Comparison of ENCODE assay signal across 14 cellular contexts in genomic region chr21:33244082-33244780, GRCh38. TPM values are rescaled to one million over a fixed set of nuclear protein-coding genes. Genes with fewer than 3 reads are reported as not detected.
DNase-seq lines count a peak whose midpoint lies in the region; ATAC-seq and TF ChIP-seq lines count a peak whose summit lies in the region.
"Had no signal": no experiment of that assay in that cellular context is flagged by ENCODE, and none has a peak within 500 bp of the region (broad histone marks: within the 10 kb centered on the region; RNA-seq: fewer than 3 reads in every experiment).

No MANE protein-coding gene starts in this region.

- H3K4me2 ChIP-seq in OCI-LY7 (ENCODE audit: low read length) = no peak overlapping the region

- H3K9me3 ChIP-seq in OCI-LY7 (ENCODE audit: low read length) = no peaks in the 10 kb centered on the region
- no peaks in the 10 kb centered on the region for H3K9me3 ChIP-seq in skeletal muscle tissue (ENCODE audit: control insufficient read depth in 3 of 3, low read length in 3 of 3)
- H3K9me3 ChIP-seq in body of pancreas = no peaks in the 10 kb centered on the region
- H3K9me3 ChIP-seq: SJSA1, thoracic aorta had no signal

- H4K20me1 ChIP-seq in OCI-LY7 (ENCODE audit: insufficient read depth, low read length) = no peaks in the 10 kb centered on the region

- no peak for TF ChIP-seq POLR2A in body of pancreas (IDR thresholded peaks at IDR 0.05)

- no peak overlapping the region for H3K9ac ChIP-seq in skeletal muscle tissue (ENCODE audit: low read depth in 1 of 3, low read length in 3 of 3)

- peaks cover 87% of the 10 kb centered on the region for H3K4me1 Mint-ChIP-seq in activated CD4-positive, alpha-beta T cell treated with anti-CD3 and anti-CD28 coated beads for 36 hours
- peaks cover 57% of the 10 kb centered on the region for H3K4me1 Mint-ChIP-seq in central memory CD8-positive, alpha-beta T cell

- H3K9me3 Mint-ChIP-seq in activated CD4-positive, alpha-beta T cell treated with anti-CD3 and anti-CD28 coated beads for 36 hours (ENCODE audit: low read depth) = no peaks in the 10 kb centered on the region
- H3K9me3 Mint-ChIP-seq in central memory CD8-positive, alpha-beta T cell = no peaks in the 10 kb centered on the region

- H3K27ac Mint-ChIP-seq in activated CD4-positive, alpha-beta T cell treated with anti-CD3 and anti-CD28 coated beads for 36 hours = peak overlapping the region; percentile 89
- peak overlapping the region; percentile 91 for H3K27ac Mint-ChIP-seq in central memory CD8-positive, alpha-beta T cell (ENCODE audit: low read depth)

- TF ChIP-seq CTCF in OCI-LY7 (conservative IDR thresholded peaks at IDR 0.05; ENCODE audit: low read length) = no peak
- no peak for TF ChIP-seq CTCF in body of pancreas (IDR thresholded peaks at IDR 0.05)

- ATAC-seq in activated CD4-positive, alpha-beta T cell treated with anti-CD3 and anti-CD28 coated beads for 36 hours = peak; percentile 63
- peak; percentile 50 for ATAC-seq in central memory CD8-positive, alpha-beta T cell (replicated peaks; ENCODE audit: extremely low read depth, poor library complexity, severe bottlenecking)
- no peak for ATAC-seq in GM18907 (IDR thresholded peaks at IDR 0.05; ENCODE audit: unreplicated experiment)
- no peak for ATAC-seq in body of pancreas
- ATAC-seq: K562 had no signal

- BruUV-seq in OCI-LY7 (replicated peaks; lab: Mats Ljungman, UMichigan) = TSS peak; percentile 45

- peaks cover 63% of the 10 kb centered on the region for H3K36me3 Mint-ChIP-seq in activated CD4-positive, alpha-beta T cell treated with anti-CD3 and anti-CD28 coated beads for 36 hours (ENCODE audit: low read depth)
- H3K36me3 Mint-ChIP-seq in central memory CD8-positive, alpha-beta T cell (ENCODE audit: insufficient read depth) = peaks cover 57% of the 10 kb centered on the region

- H3K4me1 ChIP-seq in OCI-LY7 (ENCODE audit: insufficient read depth, low read length, poor library complexity, severe bottlenecking) (peaks cover 28% of the 10 kb centered on the region), skeletal muscle tissue (ENCODE audit: control insufficient read depth in 3 of 3, insufficient read depth in 3 of 3, low read length in 3 of 3) (peaks cover under 1 to 15% (median 7%) of the 10 kb centered on the region in 3 donors), body of pancreas (no peaks in the 10 kb centered on the region)
- H3K4me1 ChIP-seq: SJSA1 had no signal

- no peak overlapping the region for H2AFZ ChIP-seq in OCI-LY7 (ENCODE audit: low read length)

- WGBS in body of pancreas, 2 donors = 78% methylated on average over 6 of the region's 6 CpGs

- no peaks in the 10 kb centered on the region for H3K9me2 ChIP-seq in OCI-LY7 (ENCODE audit: insufficient read depth, low read length)

- CTCF ChIA-PET in activated CD4-positive, alpha-beta T cell treated with anti-CD3 and anti-CD28 coated beads for 36 hours (lab: Charles Lee) = interaction anchor here (0.6 to 1.3 kb wide), 4 partner anchors 12 to 202 kb away, joined by 3 to 5 read pairs (median 4); partner anchors contain the start of gene IFNAR2
- CTCF ChIA-PET in OCI-LY7 (lab: Charles Lee; ENCODE audit: unreplicated experiment) = no interaction called here

- H3K27me3 ChIP-seq in skeletal muscle tissue (ENCODE audit: control insufficient read depth in 3 of 3, insufficient read depth in 3 of 3, low read length in 3 of 3) (no peaks in the 10 kb centered on the region), body of pancreas (no peaks in the 10 kb centered on the region)
- H3K27me3 ChIP-seq: SJSA1 had no signal

- H3K36me3 ChIP-seq in OCI-LY7 (ENCODE audit: insufficient read depth, low read length) (peaks cover 97% of the 10 kb centered on the region), skeletal muscle tissue (ENCODE audit: control insufficient read depth in 3 of 3, insufficient read depth in 3 of 3, low read length in 3 of 3) (peaks cover 12 to 25% (median 22%) of the 10 kb centered on the region in 3 donors), body of pancreas (replicated peaks in 1 of 2; ENCODE audit: insufficient read depth in 1 of 2, low read depth in 2 of 2) (peaks cover 4 to 14% of the 10 kb centered on the region in 2 donors)

- no peaks in the 10 kb centered on the region for H3K27me3 Mint-ChIP-seq in activated CD4-positive, alpha-beta T cell treated with anti-CD3 and anti-CD28 coated beads for 36 hours
- no peaks in the 10 kb centered on the region for H3K27me3 Mint-ChIP-seq in central memory CD8-positive, alpha-beta T cell

- peak overlapping the region; percentile 37 for H3K4me3 Mint-ChIP-seq in activated CD4-positive, alpha-beta T cell treated with anti-CD3 and anti-CD28 coated beads for 36 hours
- H3K4me3 Mint-ChIP-seq in central memory CD8-positive, alpha-beta T cell = peak overlapping the region; percentile 71

- DNase-seq in activated CD4-positive, alpha-beta T cell treated with anti-CD3 and anti-CD28 coated beads for 36 hours = no peak
- no peak for DNase-seq in activated CD4-positive, alpha-beta T cell treated with anti-CD3 and anti-CD28 coated beads for 1 hour
- DNase-seq in OCI-LY7 (ENCODE audit: low spot score) (no peak), OCI-M2 (lab: John Stamatoyannopoulos, UW; ENCODE audit: unreplicated experiment) (no peak), body of pancreas (no peak)
- no peak for DNase-seq in central memory CD8-positive, alpha-beta T cell (ENCODE audit: low spot score in 2 of 2)
- DNase-seq: activated CD4-positive, alpha-beta T cell treated with anti-CD3 and anti-CD28 coated beads, Interleukin-2, amount 50 U/mL, for 4 hours; aorta; NCI-H345 had no signal

- intact Hi-C loops in activated CD4-positive, alpha-beta T cell treated with anti-CD3 and anti-CD28 coated beads for 36 hours (cut with DNase I, micrococcal nuclease) = loop anchor here (1.0 to 5.0 kb wide), 3 partner anchors 12 to 37 kb away; no protein-coding TSS in a partner anchor
- intact Hi-C loops in OCI-LY7 (cut with micrococcal nuclease; ENCODE audit: unreplicated experiment) = no loop called here
- intact Hi-C loops in body of pancreas (cut with DNase I) = no loop called here

- POLR2A ChIA-PET in activated CD4-positive, alpha-beta T cell treated with anti-CD3 and anti-CD28 coated beads for 36 hours (lab: Charles Lee) = interaction anchor here (0.5 to 0.7 kb wide), 3 partner anchors 21 to 365 kb away, joined by 3 to 6 read pairs (median 5); no protein-coding TSS in a partner anchor
- POLR2A ChIA-PET in OCI-LY7 (lab: Charles Lee) = interaction anchor here (0.7 to 1.0 kb wide), 2 partner anchors 9 to 50 kb away, joined by 3 to 4 read pairs; no protein-coding TSS in a partner anchor

- peaks cover 64% of the 10 kb centered on the region for H3K79me2 ChIP-seq in OCI-LY7 (ENCODE audit: insufficient read depth, low read depth, low read length)

- H3K27ac ChIP-seq in OCI-LY7 (ENCODE audit: low read depth, low read length, poor library complexity, severe bottlenecking) (no peak overlapping the region), skeletal muscle tissue (ENCODE audit: low read depth, low read length) (peak overlapping the region; percentile 13), body of pancreas (no peak overlapping the region)
- H3K27ac ChIP-seq: SJSA1, thoracic aorta had no signal

- H3K4me3 ChIP-seq in OCI-LY7 (ENCODE audit: low read depth, low read length, poor library complexity, severe bottlenecking) (no peak overlapping the region), skeletal muscle tissue (ENCODE audit: low read length in 3 of 3) (no peak overlapping the region), body of pancreas (no peak overlapping the region)
- H3K4me3 ChIP-seq: K562, SJSA1, thoracic aorta had no signal

RNA-seq across cellular contexts. Expression of gene IFNAR2, which starts 14.5 kb away (rescaled TPM):
- total RNA-seq in activated CD4-positive, alpha-beta T cell treated with anti-CD3 and anti-CD28 coated beads for 36 hours = 10 to 100 TPM; 26.6 to 29.8 TPM
- total RNA-seq in OCI-LY7 (2014; rRNA removed; shearing (Covaris generic)) = 22.1 and 24.8 TPM in 2 replicates
- total RNA-seq in OCI-LY7 (2022) (93.5 and 114 TPM in 2 replicates), skeletal muscle tissue (5.7 TPM), body of pancreas (10 to 100 TPM; 12.2 to 12.9 TPM)

RNA-seq across cellular contexts. Expression of gene IL10RB, which starts 21.9 kb away (rescaled TPM):
- 10 to 100 TPM; 22.8 to 25.0 TPM for total RNA-seq in activated CD4-positive, alpha-beta T cell treated with anti-CD3 and anti-CD28 coated beads for 36 hours
- total RNA-seq in OCI-LY7 (2014; rRNA removed; shearing (Covaris generic)) = 44.3 and 48.0 TPM in 2 replicates
- 48.3 and 54.5 TPM in 2 replicates for total RNA-seq in OCI-LY7 (2022)
- total RNA-seq in skeletal muscle tissue = 23.0 TPM
- 10 to 100 TPM in 1 of 2 donors, 1 to 10 TPM in 1; 6.6 to 27.0 TPM for total RNA-seq in body of pancreas

Comparison
In these comparisons a context has a peak if more than half of its experiments do, and no peak if none do; other contexts are left out.
1. ATAC-seq: peak in activated CD4-positive, alpha-beta T cell treated with anti-CD3 and anti-CD28 coated beads for 36 hours (single experiment) and central memory CD8-positive, alpha-beta T cell (single experiment); none in GM18907 (single experiment) and body of pancreas (single experiment).
2. intact Hi-C loops: an anchor here in activated CD4-positive, alpha-beta T cell treated with anti-CD3 and anti-CD28 coated beads for 36 hours (1.0 to 5.0 kb wide); none called in OCI-LY7 and body of pancreas.